In the genomic region with DNA sequence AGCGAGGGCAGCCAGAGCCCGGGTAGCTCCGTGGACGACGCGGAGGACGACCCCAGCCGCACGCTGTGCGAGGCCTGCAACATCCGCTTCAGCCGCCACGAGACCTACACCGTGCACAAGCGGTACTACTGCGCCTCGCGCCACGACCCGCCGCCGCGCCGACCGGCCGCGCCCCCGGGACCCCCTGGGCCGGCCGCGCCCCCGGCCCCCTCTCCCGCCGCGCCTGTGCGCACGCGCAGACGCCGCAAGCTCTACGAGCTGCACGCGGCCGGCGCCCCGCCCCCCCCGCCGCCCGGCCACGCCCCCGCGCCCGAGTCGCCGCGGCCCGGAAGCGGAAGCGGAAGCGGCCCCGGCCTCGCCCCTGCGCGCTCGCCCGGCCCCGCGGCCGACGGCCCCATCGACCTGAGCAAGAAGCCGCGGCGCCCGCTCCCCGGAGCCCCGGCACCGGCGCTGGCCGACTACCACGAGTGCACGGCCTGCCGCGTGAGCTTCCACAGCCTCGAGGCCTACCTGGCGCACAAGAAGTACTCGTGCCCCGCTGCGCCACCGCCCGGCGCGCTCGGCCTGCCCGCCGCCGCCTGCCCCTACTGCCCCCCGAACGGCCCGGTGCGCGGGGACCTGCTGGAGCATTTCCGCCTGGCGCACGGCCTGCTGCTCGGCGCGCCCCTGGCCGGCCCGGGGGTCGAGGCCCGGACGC, we compare ENCODE assay signal across 8 cellular contexts. TPM values are rescaled to one million over a fixed set of nuclear protein-coding genes. Genes with fewer than 3 reads are reported as not detected.
DNase-seq lines count a peak whose midpoint lies in the region; ATAC-seq and TF ChIP-seq lines count a peak whose summit lies in the region.

No MANE protein-coding gene starts in this region.

- H2BK20ac ChIP-seq in H9 (ENCODE audit: low read depth, low read length, poor library complexity, severe bottlenecking): no peak overlapping the region

- H4K91ac ChIP-seq in H9 (ENCODE audit: insufficient read length, low read depth, low read length): no peak overlapping the region

- H2BK12ac ChIP-seq in H9 (ENCODE audit: insufficient read length, low read depth, low read length): no peak overlapping the region

- H3K4me3 ChIP-seq in GM06990 (replicated peaks; ENCODE audit: low read depth, low read length): peak overlapping the region; percentile 57
- H3K4me3 ChIP-seq in fibroblast of mammary gland (ENCODE audit: control insufficient read depth, low read depth, low read length): peak overlapping the region; percentile 32

- H3K9me3 ChIP-seq in H9 (ENCODE audit: control insufficient read depth, low read depth, low read length): no peaks in the 10 kb centered on the region

- H3K23ac ChIP-seq in H9 (ENCODE audit: insufficient read length, low read depth, low read length): no peak overlapping the region

- H3K9ac ChIP-seq in H9 (ENCODE audit: extremely low read depth, insufficient read length, low read length): peak overlapping the region; percentile 40

- H3T11ph ChIP-seq in H9 (ENCODE audit: low read length): no peak overlapping the region

- peaks cover 19% of the 10 kb centered on the region for H3K27me3 Mint-ChIP-seq in H9 (ENCODE audit: low read depth)
- no peaks in the 10 kb centered on the region for H3K27me3 Mint-ChIP-seq in activated T-helper 1 cell treated with anti-CD3 and anti-CD28 coated beads, Interleukin-12 subunit alpha, Interleukin-12 subunit beta, Interleukin-2, Interleukin-4 antibody, amounts not matched to agents 30 ng/mL and 10 ng/mL and 1 ng/mL, durations not matched to agents 14 hours and 24 hours and 36 hours (ENCODE audit: insufficient read depth)
- H3K27me3 Mint-ChIP-seq in neural crest cell (ENCODE audit: low read depth): peaks cover 13% of the 10 kb centered on the region

- H2BK120ac ChIP-seq in H9 (ENCODE audit: low read depth, low read length, poor library complexity, severe bottlenecking): no peak overlapping the region

- no peak overlapping the region for H4K8ac ChIP-seq in H9 (replicated peaks; ENCODE audit: insufficient read length, low read depth, low read length)

- H3K27ac Mint-ChIP-seq in H9 (no peak overlapping the region), neural crest cell (ENCODE audit: unreplicated experiment) (no peak overlapping the region)
- no peak overlapping the region for H3K27ac Mint-ChIP-seq in activated T-helper 1 cell treated with anti-CD3 and anti-CD28 coated beads, Interleukin-12 subunit alpha, Interleukin-12 subunit beta, Interleukin-2, Interleukin-4 antibody, amounts not matched to agents 30 ng/mL and 10 ng/mL and 1 ng/mL, durations not matched to agents 14 hours and 24 hours and 36 hours

- H3K4me2 ChIP-seq in H9 (ENCODE audit: insufficient read depth, insufficient read length, low read length): peak overlapping the region; percentile 52

- no peak overlapping the region for H2AK5ac ChIP-seq in H9 (ENCODE audit: insufficient read length, low read length)

- WGBS in H9 (ENCODE audit: extremely low coverage, insufficient read length, low lambda C conversion rate): no CpG with 5 or more reads among the region's 113 CpGs

- H2AFZ ChIP-seq in H9 (ENCODE audit: low read length): no peak overlapping the region

- H3K4ac ChIP-seq in H9 (ENCODE audit: low read depth, low read length): no peak overlapping the region

- H3K4me3 Mint-ChIP-seq in H9 (peak overlapping the region; percentile 51 to 66; a peak in 3 of 5 replicates), neural crest cell (no peak overlapping the region)
- H3K4me3 Mint-ChIP-seq in activated T-helper 1 cell treated with anti-CD3 and anti-CD28 coated beads, Interleukin-12 subunit alpha, Interleukin-12 subunit beta, Interleukin-2, Interleukin-4 antibody, amounts not matched to agents 30 ng/mL and 10 ng/mL and 1 ng/mL, durations not matched to agents 14 hours and 24 hours and 36 hours: no peak overlapping the region

- intact Hi-C loops in activated T-helper 1 cell treated with anti-CD3 and anti-CD28 coated beads, Interleukin-12 subunit alpha, Interleukin-12 subunit beta, Interleukin-2, Interleukin-4 antibody, amounts not matched to agents 30 ng/mL and 10 ng/mL and 1 ng/mL, durations not matched to agents 14 hours and 24 hours and 36 hours (cut with micrococcal nuclease): loop anchor here (1.0 to 2.0 kb wide), 3 partner anchors 36 to 91 kb away; a partner anchor contains a TSS

- H3K4me1 ChIP-seq in H9 (ENCODE audit: insufficient read depth, low read length): no peaks in the 10 kb centered on the region

- peak overlapping the region; percentile 92 for H3K14ac ChIP-seq in H9 (ENCODE audit: insufficient read depth, low read length)

- H3K79me1 ChIP-seq in H9 (ENCODE audit: insufficient read depth, low read depth, low read length, poor library complexity, severe bottlenecking): no peaks in the 10 kb centered on the region

- H2BK15ac ChIP-seq in H9 (ENCODE audit: low read depth, low read length): no peak overlapping the region

- H2BK5ac ChIP-seq in H9 (ENCODE audit: insufficient read length, low read length): no peak overlapping the region

- H4K5ac ChIP-seq in H9 (ENCODE audit: insufficient read length, low read depth, low read length): no peak overlapping the region

- H3K27me3 ChIP-seq in GM06990 (replicated peaks; ENCODE audit: control insufficient read depth, insufficient read depth, low read length) (no peaks in the 10 kb centered on the region), H9 (ENCODE audit: insufficient read depth, low read length) (no peaks in the 10 kb centered on the region)

- no peaks in the 10 kb centered on the region for H3K9me3 Mint-ChIP-seq in H9
- H3K9me3 Mint-ChIP-seq in activated T-helper 1 cell treated with anti-CD3 and anti-CD28 coated beads, Interleukin-12 subunit alpha, Interleukin-12 subunit beta, Interleukin-2, Interleukin-4 antibody, amounts not matched to agents 30 ng/mL and 10 ng/mL and 1 ng/mL, durations not matched to agents 14 hours and 24 hours and 36 hours: no peaks in the 10 kb centered on the region
- H3K9me3 Mint-ChIP-seq in neural crest cell: no peaks in the 10 kb centered on the region

- H4K20me1 ChIP-seq in H9 (ENCODE audit: control insufficient read depth, insufficient read depth, insufficient read length): no peaks in the 10 kb centered on the region

- TF ChIP-seq CTCF in GM06990 (IDR thresholded peaks at IDR 0.05; ENCODE audit: insufficient read depth, low read length, poor library complexity, severe bottlenecking) (no peak), H9 (conservative IDR thresholded peaks at IDR 0.05) (no peak), fibroblast of mammary gland (conservative IDR thresholded peaks at IDR 0.05; ENCODE audit: control insufficient read depth, insufficient read depth, low read depth, low read length) (no peak), neural crest cell (conservative IDR thresholded peaks at IDR 0.05) (no peak)

- H3K4me1 Mint-ChIP-seq in H9 (peaks cover 2 to 28% of the 10 kb centered on the region in 2 experiments), neural crest cell (peaks cover 19% of the 10 kb centered on the region)
- no peaks in the 10 kb centered on the region for H3K4me1 Mint-ChIP-seq in activated T-helper 1 cell treated with anti-CD3 and anti-CD28 coated beads, Interleukin-12 subunit alpha, Interleukin-12 subunit beta, Interleukin-2, Interleukin-4 antibody, amounts not matched to agents 30 ng/mL and 10 ng/mL and 1 ng/mL, durations not matched to agents 14 hours and 24 hours and 36 hours (ENCODE audit: low read depth)

- H3K36me3 Mint-ChIP-seq in H9 (ENCODE audit: insufficient read depth in 1 of 3, low read depth in 3 of 3) (peaks cover 4 to 17% (median 11%) of the 10 kb centered on the region in 3 experiments; a peak in 6 of 7 replicates), neural crest cell (ENCODE audit: low read depth) (peaks cover 2% of the 10 kb centered on the region)
- H3K36me3 Mint-ChIP-seq in activated T-helper 1 cell treated with anti-CD3 and anti-CD28 coated beads, Interleukin-12 subunit alpha, Interleukin-12 subunit beta, Interleukin-2, Interleukin-4 antibody, amounts not matched to agents 30 ng/mL and 10 ng/mL and 1 ng/mL, durations not matched to agents 14 hours and 24 hours and 36 hours (ENCODE audit: low read depth): peaks cover 3% of the 10 kb centered on the region

- DNase-seq in GM06990 (ENCODE audit: extremely low read depth, insufficient read length): peak; percentile 84
- DNase-seq in H9: peak; percentile 81
- DNase-seq in NOMO-1 (lab: John Stamatoyannopoulos, UW; ENCODE audit: unreplicated experiment in 2 of 2): peak; percentile 36 to 79
- DNase-seq in activated T-helper 1 cell treated with anti-CD3 and anti-CD28 coated beads, Interleukin-12 subunit alpha, Interleukin-12 subunit beta, Interleukin-2, Interleukin-4 antibody, amounts not matched to agents 30 ng/mL and 10 ng/mL and 1 ng/mL, durations not matched to agents 14 hours and 24 hours and 36 hours (ENCODE audit: low spot score): peak; percentile 79
- DNase-seq in fibroblast of mammary gland (ENCODE audit: low read depth): peak; percentile 38
- DNase-seq in neural crest cell (ENCODE audit: low read depth, low spot score): peak; percentile 72
- DNase-seq in stimulated activated naive CD8-positive, alpha-beta T cell treated with anti-CD3 and anti-CD28 coated beads, Interleukin-15, Interleukin-2, amounts not matched to agents 100 U/mL and 50 U/mL, for 24 hours: peak; percentile 86
- DNase-seq in NCI-H1694 (lab: John Stamatoyannopoulos, UW): no peak

- H3K79me2 ChIP-seq in H9 (ENCODE audit: insufficient read depth, low read length): no peaks in the 10 kb centered on the region

- peak overlapping the region; percentile 68 for H3K18ac ChIP-seq in H9 (ENCODE audit: insufficient read length, low read depth, low read length)

- peak; percentile 53 for ATAC-seq in stimulated activated naive CD8-positive, alpha-beta T cell treated with anti-CD3 and anti-CD28 coated beads, Interleukin-15, Interleukin-2, amounts not matched to agents 100 U/mL and 50 U/mL, for 24 hours

- no peak overlapping the region for H3K56ac ChIP-seq in H9 (ENCODE audit: insufficient read length, low read depth, low read length)

- peaks cover 3% of the 10 kb centered on the region; the same call in 1 of the 2 replicates for H3K36me3 ChIP-seq in GM06990 (ENCODE audit: control insufficient read depth, insufficient read depth, low read length)

- no peak overlapping the region for H3K27ac ChIP-seq in H9 (ENCODE audit: insufficient read length, low read depth, low read length)

- H3K23me2 ChIP-seq in H9 (ENCODE audit: insufficient read length, low read depth, low read length, poor library complexity, severe bottlenecking): peaks cover 7% of the 10 kb centered on the region

RNA-seq across cellular contexts. Expression of a gene that starts 36.1 kb away (rescaled TPM):
- total RNA-seq in H9 (2021) (69.7 and 78.2 TPM in 2 replicates), neural crest cell (88.5 and 90.4 TPM in 2 replicates)
- 115 and 116 TPM in 2 replicates for total RNA-seq in activated T-helper 1 cell treated with anti-CD3 and anti-CD28 coated beads, Interleukin-12 subunit alpha, Interleukin-12 subunit beta, Interleukin-2, Interleukin-4 antibody, amounts not matched to agents 30 ng/mL and 10 ng/mL and 1 ng/mL, durations not matched to agents 14 hours and 24 hours and 36 hours

Comparison
In these comparisons a context has a peak if more than half of its experiments do, and no peak if none do; other contexts are left out.
1. H3K4me3 Mint-ChIP-seq: peak in H9 (2 of 2); none in activated T-helper 1 cell treated with anti-CD3 and anti-CD28 coated beads, Interleukin-12 subunit alpha, Interleukin-12 subunit beta, Interleukin-2, Interleukin-4 antibody, amounts not matched to agents 30 ng/mL and 10 ng/mL and 1 ng/mL, durations not matched to agents 14 hours and 24 hours and 36 hours (single experiment) and neural crest cell (single experiment).